ENCODE assay signal across 2 cellular contexts in the genomic region with DNA sequence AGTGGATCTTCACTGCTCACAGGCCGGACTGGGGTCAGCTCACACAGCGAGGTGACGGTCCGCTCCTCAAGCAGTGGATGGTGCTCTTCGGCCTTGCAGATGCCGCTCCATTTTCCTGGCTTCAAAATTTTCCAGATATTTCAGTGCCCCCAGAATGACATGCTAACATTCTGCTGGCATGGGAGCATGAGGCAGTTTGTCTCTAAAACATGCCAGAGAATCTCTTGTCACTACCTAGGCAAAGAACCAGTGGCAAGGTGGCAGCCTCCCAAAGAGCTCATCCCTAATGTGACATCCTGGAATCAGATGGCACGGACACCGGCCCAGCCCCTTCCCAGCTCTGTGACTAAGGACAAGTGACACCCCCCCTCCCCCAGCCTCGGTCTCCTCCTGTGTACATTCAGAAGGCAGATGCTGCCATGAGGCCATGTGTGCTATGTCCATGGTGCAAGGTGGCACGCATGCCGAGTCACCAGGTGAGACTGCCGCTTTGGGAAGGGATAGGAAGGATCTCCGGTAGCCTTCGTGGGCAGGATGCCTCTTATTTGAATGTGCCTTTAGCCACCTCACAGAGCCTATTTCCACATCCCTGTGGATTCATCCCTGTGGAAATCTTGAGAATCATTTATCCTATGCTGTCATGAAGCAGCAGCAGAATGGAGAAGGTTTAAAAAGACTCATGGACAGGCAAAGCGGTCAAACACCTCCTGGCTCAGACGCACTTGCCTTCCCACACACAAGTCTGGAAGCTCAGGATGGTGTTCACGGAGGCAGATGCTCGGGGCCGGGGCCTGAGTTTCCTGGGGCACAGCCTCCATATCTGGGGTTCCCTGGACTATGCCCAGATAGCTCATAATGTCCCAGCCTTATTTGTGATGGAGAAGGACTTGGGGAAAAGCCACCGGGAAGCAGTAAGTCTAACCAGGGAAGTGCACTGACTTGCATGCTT.
TF ChIP-seq lines count a peak whose summit lies in the region.

No MANE protein-coding gene starts in this region.

TF ChIP-seq in SK-N-SH, 30 proteins besides CTCF, POLR2A, EP300 and RAD21 (continued from another document):
- TF ChIP-seq GABPA (IDR thresholded peaks at IDR 0.05; ENCODE audit: low read depth): no peak
- no peak for TF ChIP-seq NRF1 (IDR thresholded peaks at IDR 0.05; ENCODE audit: low read depth, low read length)
- no peak for TF ChIP-seq JUND (IDR thresholded peaks at IDR 0.05)
- TF ChIP-seq NFIC (IDR thresholded peaks at IDR 0.05; ENCODE audit: borderline replicate concordance): no peak
- TF ChIP-seq TEAD4 (IDR thresholded peaks at IDR 0.05; ENCODE audit: borderline replicate concordance, insufficient read depth): no peak
TF ChIP-seq in SK-N-SH: peak in this region for 0.

TF ChIP-seq in SK-N-SH treated with all-trans-retinoic acid at 6 μM for 48 hours, 23 proteins besides CTCF, POLR2A, EP300 and RAD21 (continued from another document):
- TF ChIP-seq, protein P1, sequence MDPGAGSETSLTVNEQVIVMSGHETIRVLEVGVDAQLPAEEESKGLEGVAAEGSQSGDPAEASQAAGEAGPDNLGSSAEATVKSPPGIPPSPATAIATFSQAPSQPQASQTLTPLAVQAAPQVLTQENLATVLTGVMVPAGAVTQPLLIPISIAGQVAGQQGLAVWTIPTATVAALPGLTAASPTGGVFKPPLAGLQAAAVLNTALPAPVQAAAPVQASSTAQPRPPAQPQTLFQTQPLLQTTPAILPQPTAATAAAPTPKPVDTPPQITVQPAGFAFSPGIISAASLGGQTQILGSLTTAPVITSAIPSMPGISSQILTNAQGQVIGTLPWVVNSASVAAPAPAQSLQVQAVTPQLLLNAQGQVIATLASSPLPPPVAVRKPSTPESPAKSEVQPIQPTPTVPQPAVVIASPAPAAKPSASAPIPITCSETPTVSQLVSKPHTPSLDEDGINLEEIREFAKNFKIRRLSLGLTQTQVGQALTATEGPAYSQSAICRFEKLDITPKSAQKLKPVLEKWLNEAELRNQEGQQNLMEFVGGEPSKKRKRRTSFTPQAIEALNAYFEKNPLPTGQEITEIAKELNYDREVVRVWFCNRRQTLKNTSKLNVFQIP (CRISPR knock-in tag; IDR thresholded peaks at IDR 0.05; ENCODE audit: borderline replicate concordance, low read depth): no peak
- TF ChIP-seq ZNF70 (CRISPR knock-in tag; IDR thresholded peaks at IDR 0.05) (no peak), OSR1 (CRISPR knock-in tag; IDR thresholded peaks at IDR 0.05) (no peak), ZFP30 (CRISPR knock-in tag; IDR thresholded peaks at IDR 0.05) (no peak), BACH2 (CRISPR knock-in tag; IDR thresholded peaks at IDR 0.05; ENCODE audit: borderline replicate concordance) (no peak), CSDC2 (CRISPR knock-in tag; IDR thresholded peaks at IDR 0.05) (no peak), TOX (CRISPR knock-in tag; IDR thresholded peaks at IDR 0.05; ENCODE audit: borderline replicate concordance) (no peak), RARB (CRISPR knock-in tag; IDR thresholded peaks at IDR 0.05) (no peak), ISL1 (CRISPR knock-in tag; IDR thresholded peaks at IDR 0.05) (no peak)
- TF ChIP-seq, protein P2, sequence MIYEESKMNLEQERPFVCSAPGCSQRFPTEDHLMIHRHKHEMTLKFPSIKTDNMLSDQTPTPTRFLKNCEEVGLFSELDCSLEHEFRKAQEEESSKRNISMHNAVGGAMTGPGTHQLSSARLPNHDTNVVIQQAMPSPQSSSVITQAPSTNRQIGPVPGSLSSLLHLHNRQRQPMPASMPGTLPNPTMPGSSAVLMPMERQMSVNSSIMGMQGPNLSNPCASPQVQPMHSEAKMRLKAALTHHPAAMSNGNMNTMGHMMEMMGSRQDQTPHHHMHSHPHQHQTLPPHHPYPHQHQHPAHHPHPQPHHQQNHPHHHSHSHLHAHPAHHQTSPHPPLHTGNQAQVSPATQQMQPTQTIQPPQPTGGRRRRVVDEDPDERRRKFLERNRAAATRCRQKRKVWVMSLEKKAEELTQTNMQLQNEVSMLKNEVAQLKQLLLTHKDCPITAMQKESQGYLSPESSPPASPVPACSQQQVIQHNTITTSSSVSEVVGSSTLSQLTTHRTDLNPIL (CRISPR knock-in tag; IDR thresholded peaks at IDR 0.05; ENCODE audit: low read depth): no peak
- TF ChIP-seq, protein P3, sequence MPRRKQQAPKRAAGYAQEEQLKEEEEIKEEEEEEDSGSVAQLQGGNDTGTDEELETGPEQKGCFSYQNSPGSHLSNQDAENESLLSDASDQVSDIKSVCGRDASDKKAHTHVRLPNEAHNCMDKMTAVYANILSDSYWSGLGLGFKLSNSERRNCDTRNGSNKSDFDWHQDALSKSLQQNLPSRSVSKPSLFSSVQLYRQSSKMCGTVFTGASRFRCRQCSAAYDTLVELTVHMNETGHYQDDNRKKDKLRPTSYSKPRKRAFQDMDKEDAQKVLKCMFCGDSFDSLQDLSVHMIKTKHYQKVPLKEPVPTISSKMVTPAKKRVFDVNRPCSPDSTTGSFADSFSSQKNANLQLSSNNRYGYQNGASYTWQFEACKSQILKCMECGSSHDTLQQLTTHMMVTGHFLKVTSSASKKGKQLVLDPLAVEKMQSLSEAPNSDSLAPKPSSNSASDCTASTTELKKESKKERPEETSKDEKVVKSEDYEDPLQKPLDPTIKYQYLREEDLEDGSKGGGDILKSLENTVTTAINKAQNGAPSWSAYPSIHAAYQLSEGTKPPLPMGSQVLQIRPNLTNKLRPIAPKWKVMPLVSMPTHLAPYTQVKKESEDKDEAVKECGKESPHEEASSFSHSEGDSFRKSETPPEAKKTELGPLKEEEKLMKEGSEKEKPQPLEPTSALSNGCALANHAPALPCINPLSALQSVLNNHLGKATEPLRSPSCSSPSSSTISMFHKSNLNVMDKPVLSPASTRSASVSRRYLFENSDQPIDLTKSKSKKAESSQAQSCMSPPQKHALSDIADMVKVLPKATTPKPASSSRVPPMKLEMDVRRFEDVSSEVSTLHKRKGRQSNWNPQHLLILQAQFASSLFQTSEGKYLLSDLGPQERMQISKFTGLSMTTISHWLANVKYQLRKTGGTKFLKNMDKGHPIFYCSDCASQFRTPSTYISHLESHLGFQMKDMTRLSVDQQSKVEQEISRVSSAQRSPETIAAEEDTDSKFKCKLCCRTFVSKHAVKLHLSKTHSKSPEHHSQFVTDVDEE (CRISPR knock-in tag; IDR thresholded peaks at IDR 0.05): no peak
- TF ChIP-seq, protein P4, sequence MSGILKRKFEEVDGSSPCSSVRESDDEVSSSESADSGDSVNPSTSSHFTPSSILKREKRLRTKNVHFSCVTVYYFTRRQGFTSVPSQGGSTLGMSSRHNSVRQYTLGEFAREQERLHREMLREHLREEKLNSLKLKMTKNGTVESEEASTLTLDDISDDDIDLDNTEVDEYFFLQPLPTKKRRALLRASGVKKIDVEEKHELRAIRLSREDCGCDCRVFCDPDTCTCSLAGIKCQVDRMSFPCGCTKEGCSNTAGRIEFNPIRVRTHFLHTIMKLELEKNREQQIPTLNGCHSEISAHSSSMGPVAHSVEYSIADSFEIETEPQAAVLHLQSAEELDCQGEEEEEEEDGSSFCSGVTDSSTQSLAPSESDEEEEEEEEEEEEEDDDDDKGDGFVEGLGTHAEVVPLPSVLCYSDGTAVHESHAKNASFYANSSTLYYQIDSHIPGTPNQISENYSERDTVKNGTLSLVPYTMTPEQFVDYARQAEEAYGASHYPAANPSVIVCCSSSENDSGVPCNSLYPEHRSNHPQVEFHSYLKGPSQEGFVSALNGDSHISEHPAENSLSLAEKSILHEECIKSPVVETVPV (CRISPR knock-in tag; IDR thresholded peaks at IDR 0.05): no peak
